8 cellular contexts compared by ENCODE assay signal in genomic region chr3:129160891-129161859, GRCh38. TPM values are rescaled to one million over a fixed set of nuclear protein-coding genes. Genes with fewer than 3 reads are reported as not detected.
A peak's percentile ranks its signal among the peaks of the same experiment; 100 is the strongest.
DNase-seq lines count a peak whose midpoint lies in the region; ATAC-seq, FAIRE-seq and TF ChIP-seq lines count a peak whose summit lies in the region.

TSS of gene ISY1 (minus strand) at chr3:129161063. CDS start at chr3:129160975, 88 bp downstream.

- TF ChIP-seq CTCF in Loucy (conservative IDR thresholded peaks at IDR 0.05; ENCODE audit: low read length) = peak; percentile 74
- TF ChIP-seq CTCF in fibroblast of pulmonary artery (IDR thresholded peaks at IDR 0.05; ENCODE audit: low read length, missing control alignments) = peak; percentile 82
- TF ChIP-seq CTCF in nephron progenitor cell (IDR thresholded peaks at IDR 0.05) = peak; percentile 74

- H3K36me3 ChIP-seq in H7 (replicated peaks; ENCODE audit: control insufficient read depth, insufficient read depth, low read length) = no peaks in the 10 kb centered on the region; the same call in 1 of the 2 replicates
- peaks cover 9% of the 10 kb centered on the region; the same call in 1 of the 2 replicates for H3K36me3 ChIP-seq in Loucy (ENCODE audit: insufficient read depth, low read length)

- H3K4me1 Mint-ChIP-seq in nephron progenitor cell = peaks cover 38% of the 10 kb centered on the region
- H3K4me1 Mint-ChIP-seq in stimulated activated naive CD8-positive, alpha-beta T cell treated with anti-CD3 and anti-CD28 coated beads, Interleukin-15, amount 100 ng/mL, for 72 hours = peaks cover 35% of the 10 kb centered on the region

- ATAC-seq in stimulated activated naive CD8-positive, alpha-beta T cell treated with anti-CD3 and anti-CD28 coated beads, Interleukin-15, amount 100 ng/mL, for 72 hours = peak; percentile 89

- peak within 1 kb of the TSS; percentile 96 for H3K4me3 Mint-ChIP-seq in nephron progenitor cell
- peak within 1 kb of the TSS; percentile 88 to 96 for H3K4me3 Mint-ChIP-seq in stimulated activated naive CD8-positive, alpha-beta T cell treated with anti-CD3 and anti-CD28 coated beads, Interleukin-15, amount 100 ng/mL, for 72 hours

- H3K27me3 Mint-ChIP-seq in nephron progenitor cell (ENCODE audit: low read depth, poor library complexity) = no peaks in the 10 kb centered on the region
- H3K27me3 Mint-ChIP-seq in stimulated activated naive CD8-positive, alpha-beta T cell treated with anti-CD3 and anti-CD28 coated beads, Interleukin-15, amount 100 ng/mL, for 72 hours = no peaks in the 10 kb centered on the region

- H3K4me3 ChIP-seq in H7 (ENCODE audit: insufficient read depth, low read depth, low read length) (peak within 1 kb of the TSS; percentile 81), Loucy (ENCODE audit: low read length, poor library complexity, severe bottlenecking) (peak within 1 kb of the TSS; percentile 97), fibroblast of pulmonary artery (replicated peaks; ENCODE audit: low read depth, low read length) (peak within 1 kb of the TSS; percentile 80)

- H3K9me2 ChIP-seq in Loucy (replicated peaks; ENCODE audit: low read depth, low read length) = no peaks in the 10 kb centered on the region

- H3K9me3 Mint-ChIP-seq in nephron progenitor cell = no peaks in the 10 kb centered on the region
- H3K9me3 Mint-ChIP-seq in stimulated activated naive CD8-positive, alpha-beta T cell treated with anti-CD3 and anti-CD28 coated beads, Interleukin-15, amount 100 ng/mL, for 72 hours = no peaks in the 10 kb centered on the region

- H3F3A ChIP-seq in Loucy (ENCODE audit: low read depth) = peaks cover 2% of the 10 kb centered on the region; the same call in 1 of the 2 replicates

- peaks cover 6% of the 10 kb centered on the region for H4K20me1 ChIP-seq in Loucy (ENCODE audit: insufficient read depth, low read length, poor library complexity, severe bottlenecking)

- peak within 1 kb of the TSS; percentile 99 for H3K4me2 ChIP-seq in Loucy (ENCODE audit: low read depth, low read length, poor library complexity, severe bottlenecking)

- TF ChIP-seq POLR2A in Raji (IDR thresholded peaks at IDR 0.05; ENCODE audit: insufficient read depth, low read depth, low read length) = peak; percentile 92

- FAIRE-seq in G401.6 (lab: Jason Lieb, UNC) = peak; percentile 95

- H3K9me3 ChIP-seq in Loucy (ENCODE audit: insufficient read depth, low read depth, low read length) = no peaks in the 10 kb centered on the region

- H3K27ac Mint-ChIP-seq in nephron progenitor cell = peak within 1 kb of the TSS; percentile 100
- peak within 1 kb of the TSS; percentile 98 to 99 for H3K27ac Mint-ChIP-seq in stimulated activated naive CD8-positive, alpha-beta T cell treated with anti-CD3 and anti-CD28 coated beads, Interleukin-15, amount 100 ng/mL, for 72 hours

- peaks cover 29% of the 10 kb centered on the region for H3K4me1 ChIP-seq in Loucy (ENCODE audit: insufficient read depth, low read length, poor library complexity, severe bottlenecking)

- peak within 1 kb of the TSS; percentile 96 for H2AFZ ChIP-seq in Loucy (ENCODE audit: low read length)

- H3K9ac ChIP-seq in Loucy (ENCODE audit: low read depth, low read length, poor library complexity, severe bottlenecking) = peak within 1 kb of the TSS; percentile 89

- peaks cover 40% of the 10 kb centered on the region for H3K79me2 ChIP-seq in Loucy (ENCODE audit: insufficient read depth, low read length)

- no peaks in the 10 kb centered on the region for H3K27me3 ChIP-seq in H7 (ENCODE audit: control insufficient read depth, insufficient read depth, low read length)
- no peaks in the 10 kb centered on the region for H3K27me3 ChIP-seq in Loucy (ENCODE audit: insufficient read depth, low read length, poor library complexity, severe bottlenecking)

- H3K36me3 Mint-ChIP-seq in nephron progenitor cell (ENCODE audit: low read depth) = peaks cover 19% of the 10 kb centered on the region

- DNase-seq in H7 = peak; percentile 95
- peak; percentile 82 for DNase-seq in activated T-helper 9 cell treated with anti-CD3 and anti-CD28 coated beads, Interleukin-2, amount 50 U/mL, for 16 hours (ENCODE audit: low read depth)
- DNase-seq in fibroblast of pulmonary artery (ENCODE audit: low read depth) = peak; percentile 98
- peak; percentile 81 for DNase-seq in nephron progenitor cell
- peak; percentile 90 to 93 for DNase-seq in stimulated activated naive CD8-positive, alpha-beta T cell treated with anti-CD3 and anti-CD28 coated beads, Interleukin-15, amount 100 ng/mL, for 72 hours

RNA-seq across cellular contexts. Expression of gene ISY1, which starts in this region (rescaled TPM):
- total RNA-seq in H7 (2014; rRNA removed; shearing (Covaris generic)) = 24.1 and 26.2 TPM in 2 replicates

Comparison
In these comparisons a context has a peak if more than half of its experiments do, and no peak if none do; other contexts are left out.
1. Peak in every context shown above with its lines: DNase-seq, ATAC-seq and H3K4me3 ChIP-seq.